In the genomic region with DNA sequence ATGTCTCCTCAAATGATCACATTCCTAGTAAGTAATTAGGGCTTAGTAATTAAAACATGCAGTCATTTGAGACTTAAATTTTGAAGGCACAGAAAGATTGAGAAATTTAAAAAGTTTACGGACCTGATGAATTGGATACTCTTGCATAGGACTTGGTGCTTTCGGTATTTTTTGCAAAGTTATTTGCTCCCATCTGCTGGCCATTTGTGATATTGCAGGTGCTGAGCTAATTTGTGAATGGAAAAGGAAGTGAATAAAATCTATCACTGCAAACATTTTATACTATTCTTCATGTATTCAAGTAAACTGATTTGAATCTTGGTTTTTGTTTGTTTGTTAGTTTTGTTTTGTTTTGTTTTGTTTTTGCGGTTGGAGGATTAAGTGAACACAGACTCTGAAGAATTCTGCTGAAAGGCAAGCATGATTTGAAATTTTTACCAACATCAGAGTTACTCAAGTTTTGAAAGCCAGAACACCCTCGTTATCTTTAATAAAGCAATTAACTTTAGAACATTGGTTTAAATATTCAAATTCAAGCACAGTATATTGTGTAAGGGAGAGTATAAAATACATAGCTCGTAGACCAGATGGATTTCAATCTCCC, we compare ENCODE assay signal across 8 cellular contexts.
A peak's percentile ranks its signal among the peaks of the same experiment; 100 is the strongest.
DNase-seq lines count a peak whose midpoint lies in the region; ATAC-seq and TF ChIP-seq lines count a peak whose summit lies in the region.

No MANE protein-coding gene starts in this region.

- TF ChIP-seq POLR2A in transverse colon (IDR thresholded peaks at IDR 0.05), result no peak

- H3K9me3 ChIP-seq in transverse colon, result no peaks in the 10 kb centered on the region

- no peak overlapping the region for H3K4me3 Mint-ChIP-seq in activated CD4-positive, alpha-beta T cell treated with anti-CD3 and anti-CD28 coated beads, Interleukin-2, amount 10 ng/mL, durations not matched to agents 24 days and 14 days
- H3K4me3 Mint-ChIP-seq in nephron, result no peak overlapping the region

- TF ChIP-seq CTCF in 22Rv1 (IDR thresholded peaks at IDR 0.05), result peak; percentile 83
- peak; percentile 77 to 94 (median 84) for TF ChIP-seq CTCF in nephron (IDR thresholded peaks at IDR 0.05; ENCODE audit: unreplicated experiment in 3 of 3)
- peak; percentile 82 to 90 (median 86) for TF ChIP-seq CTCF in transverse colon (IDR thresholded peaks at IDR 0.05)

- H3K27me3 Mint-ChIP-seq in activated CD4-positive, alpha-beta T cell treated with anti-CD3 and anti-CD28 coated beads, Interleukin-2, amount 10 ng/mL, durations not matched to agents 24 days and 14 days, result peaks cover 6% of the 10 kb centered on the region
- H3K27me3 Mint-ChIP-seq in nephron (ENCODE audit: low read depth), result peaks cover 40% of the 10 kb centered on the region

- peak; percentile 46 for ATAC-seq in esophagus mucosa
- ATAC-seq in GM19463 (IDR thresholded peaks at IDR 0.05; ENCODE audit: unreplicated experiment), result no peak

- H3K27ac Mint-ChIP-seq in activated CD4-positive, alpha-beta T cell treated with anti-CD3 and anti-CD28 coated beads, Interleukin-2, amount 10 ng/mL, durations not matched to agents 24 days and 14 days, result no peak overlapping the region
- no peak overlapping the region for H3K27ac Mint-ChIP-seq in nephron

- no peak for TF ChIP-seq EP300 in transverse colon (IDR thresholded peaks at IDR 0.05; ENCODE audit: low read depth)

- H3K4me3 ChIP-seq in transverse colon, result no peak overlapping the region

- no peaks in the 10 kb centered on the region for H3K9me3 Mint-ChIP-seq in activated CD4-positive, alpha-beta T cell treated with anti-CD3 and anti-CD28 coated beads, Interleukin-2, amount 10 ng/mL, durations not matched to agents 24 days and 14 days
- no peaks in the 10 kb centered on the region for H3K9me3 Mint-ChIP-seq in nephron

- peak; percentile 7 for DNase-seq in GM04503 (ENCODE audit: low read depth)
- DNase-seq in NCI-H1694 treated with DMSO at 0.1 percent for 48 hours (lab: John Stamatoyannopoulos, UW), result peak; percentile 29
- peak; percentile 85 for DNase-seq in activated CD4-positive, alpha-beta T cell treated with anti-CD3 and anti-CD28 coated beads, Interleukin-2, amount 10 ng/mL, durations not matched to agents 24 days and 14 days
- peak; percentile 49 for DNase-seq in transverse colon

- 23 to 28% methylated on average over 5 of the region's 5 CpGs for WGBS in transverse colon (ENCODE audit: low coverage in 1 of 2), 2 donors

- no peaks in the 10 kb centered on the region for H3K4me1 ChIP-seq in transverse colon

- peaks cover 8% of the 10 kb centered on the region for H3K27me3 ChIP-seq in transverse colon

- H3K36me3 Mint-ChIP-seq in activated CD4-positive, alpha-beta T cell treated with anti-CD3 and anti-CD28 coated beads, Interleukin-2, amount 10 ng/mL, durations not matched to agents 24 days and 14 days (ENCODE audit: low read depth), result no peaks in the 10 kb centered on the region
- no peaks in the 10 kb centered on the region for H3K36me3 Mint-ChIP-seq in nephron (ENCODE audit: low read depth)

- no peak overlapping the region for H3K27ac ChIP-seq in 22Rv1
- no peak overlapping the region for H3K27ac ChIP-seq in transverse colon

- intact Hi-C loops in activated CD4-positive, alpha-beta T cell treated with anti-CD3 and anti-CD28 coated beads, Interleukin-2, amount 10 ng/mL, durations not matched to agents 24 days and 14 days (cut with micrococcal nuclease), result loop anchor here (5.0 kb wide), 1 partner anchor 1406 kb away; no protein-coding TSS in a partner anchor
- intact Hi-C loops in transverse colon (cut with DNase I; ENCODE audit: low total_unique reads), result loop anchor here (5.0 kb wide), 1 partner anchor 1406 kb away; no protein-coding TSS in a partner anchor

- in situ Hi-C loops in transverse colon (cut with MboI; ENCODE audit: low pct_ligation_motif_present in 1 of 4, low pct_unique_long_range_greater_than_20kb in 1 of 4, low sequenced_read_pairs in 3 of 4), result loop anchor here in 2 of 4 donors (25.0 kb wide), 1 partner anchor 1406 kb away; no protein-coding TSS in a partner anchor

- peaks cover 4% of the 10 kb centered on the region for H3K4me1 Mint-ChIP-seq in activated CD4-positive, alpha-beta T cell treated with anti-CD3 and anti-CD28 coated beads, Interleukin-2, amount 10 ng/mL, durations not matched to agents 24 days and 14 days
- no peaks in the 10 kb centered on the region for H3K4me1 Mint-ChIP-seq in nephron

- H3K36me3 ChIP-seq in transverse colon, result no peaks in the 10 kb centered on the region

Comparison
In these comparisons a context has a peak if more than half of its experiments do, and no peak if none do; other contexts are left out.
1. DNase-seq: peak in every context shown above with its lines; median percentile 85 in activated CD4-positive, alpha-beta T cell treated with anti-CD3 and anti-CD28 coated beads, Interleukin-2, amount 10 ng/mL, durations not matched to agents 24 days and 14 days; 49 in transverse colon; 29 in NCI-H1694 treated with DMSO at 0.1 percent for 48 hours; 7 in GM04503.